In genomic region chr20:62658593-62659159, GRCh38 we compare ENCODE assay signal across 21 cellular contexts. TPM values are rescaled to one million over a fixed set of nuclear protein-coding genes. Genes with fewer than 3 reads are reported as not detected.
"Had no signal": no experiment of that assay in that cellular context is flagged by ENCODE, and none has a peak within 500 bp of the region (broad histone marks: within the 10 kb centered on the region; RNA-seq: fewer than 3 reads in every experiment).

No MANE protein-coding gene starts in this region.

- DNase-seq: activated CD4-positive, alpha-beta T cell treated with anti-CD3 and anti-CD28 coated beads for 1 hour; activated CD4-positive, alpha-beta T cell treated with anti-CD3 and anti-CD28 coated beads, Interleukin-2, amount 50 U/mL, for 4 hours; activated gamma-delta T cell; activated T-cell treated with anti-CD3 and anti-CD28 coated beads for 4 hours; amniotic stem cell; colonic mucosa; gastrocnemius medialis; islet precursor cell; left cardiac atrium; mesenchymal stem cell; small intestine; stomach; transverse colon; WERI-Rb-1 had no signal

- H3K27me3 Mint-ChIP-seq: stimulated activated memory B cell treated with anti-CD40 and anti-IgM and Interleukin-4, amounts not matched to agents 10 μg/mL and 1 μg/mL and 100 μg/mL, for 72 hours had no signal

- ATAC-seq: activated naive CD4-positive, alpha-beta T cell treated with anti-CD3 and anti-CD28 coated beads, Interleukin-2, amount 50 U/mL, for 72 hours; gastrocnemius medialis; heart left ventricle; left cardiac atrium; sciatic nerve; stimulated activated memory B cell treated with anti-CD40 and anti-IgM and Interleukin-4, amounts not matched to agents 10 μg/mL and 1 μg/mL and 100 μg/mL, for 72 hours had no signal

- H3K27ac Mint-ChIP-seq: stimulated activated memory B cell treated with anti-CD40 and anti-IgM and Interleukin-4, amounts not matched to agents 10 μg/mL and 1 μg/mL and 100 μg/mL, for 72 hours had no signal

- H3K4me3 Mint-ChIP-seq: nephron; stimulated activated memory B cell treated with anti-CD40 and anti-IgM and Interleukin-4, amounts not matched to agents 10 μg/mL and 1 μg/mL and 100 μg/mL, for 72 hours had no signal

- H3K9me3 Mint-ChIP-seq: activated naive CD4-positive, alpha-beta T cell treated with anti-CD3 and anti-CD28 coated beads, Interleukin-2, amount 50 U/mL, for 72 hours; nephron; stimulated activated memory B cell treated with anti-CD40 and anti-IgM and Interleukin-4, amounts not matched to agents 10 μg/mL and 1 μg/mL and 100 μg/mL, for 72 hours had no signal

RNA-seq across cellular contexts. Expression of gene NTSR1, which starts 50.0 kb away (rescaled TPM):
- total RNA-seq: activated naive CD4-positive, alpha-beta T cell treated with anti-CD3 and anti-CD28 coated beads, Interleukin-2, amount 50 U/mL, for 72 hours; bronchial epithelial cell; left cardiac atrium; myocyte had no signal
